In the genomic region with DNA sequence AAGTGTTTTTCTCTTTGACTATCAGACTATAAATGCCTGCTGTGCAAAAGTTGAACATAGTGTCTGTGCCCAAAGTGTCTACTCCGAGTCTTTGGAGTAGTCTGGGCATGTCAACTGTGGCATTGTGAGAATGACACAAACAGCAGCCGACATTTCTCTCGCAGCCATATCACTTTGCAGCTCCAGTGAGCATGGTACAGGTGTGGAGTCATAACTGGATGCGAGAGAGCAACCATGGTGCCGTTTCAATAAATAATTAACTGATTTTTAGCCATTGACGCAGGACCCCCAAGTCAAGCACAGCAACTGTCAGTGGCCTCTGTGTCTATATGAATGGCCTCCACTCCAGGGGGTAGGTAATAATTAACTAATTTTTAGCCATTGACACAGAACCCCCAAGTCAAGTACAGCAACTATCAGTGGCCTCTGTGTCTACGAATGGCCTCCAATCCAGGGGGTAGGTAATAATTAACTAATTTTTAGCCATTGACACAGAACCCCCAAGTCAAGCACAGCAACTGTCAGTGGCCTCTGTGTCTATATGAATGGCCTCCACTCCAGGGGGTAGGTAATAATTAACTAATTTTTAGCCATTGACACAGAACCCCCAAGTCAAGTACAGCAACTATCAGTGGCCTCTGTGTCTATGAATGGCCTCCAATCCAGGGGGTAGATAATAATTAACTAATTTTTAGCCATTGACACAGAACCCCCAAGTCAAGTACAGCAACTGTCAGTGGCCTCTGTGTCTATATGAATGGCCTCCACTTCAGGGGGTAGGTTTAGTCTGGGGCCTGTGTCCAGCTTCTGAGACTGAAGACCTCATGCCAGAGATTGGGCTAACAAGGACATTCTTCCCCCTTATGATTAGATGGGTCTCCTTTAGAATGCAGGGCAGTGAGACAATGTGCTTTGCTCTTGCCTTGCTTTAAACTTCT, we compare ENCODE assay signal across 8 cellular contexts.
DNase-seq lines count a peak whose midpoint lies in the region; ATAC-seq and TF ChIP-seq lines count a peak whose summit lies in the region.
"Not testable (repeated sequence)": the region's sequence is repeated elsewhere in the genome, so short reads cannot be mapped to it uniquely, and the experiment has no call there.

No MANE protein-coding gene starts in this region.

- not testable (repeated sequence) for H3K27me3 Mint-ChIP-seq in Calu3 (ENCODE audit: unreplicated experiment)

- TF ChIP-seq CTCF in Calu3 (IDR thresholded peaks at IDR 0.05; ENCODE audit: unreplicated experiment): not testable (repeated sequence)

- H3K4me3 Mint-ChIP-seq in Calu3 (ENCODE audit: low read depth, unreplicated experiment): not testable (repeated sequence)

- intact Hi-C loops in Calu3 (cut with micrococcal nuclease; ENCODE audit: unreplicated experiment): loop anchor here (10.0 kb wide), 1 partner anchor 408 kb away; no protein-coding TSS in a partner anchor

- H3K9me3 Mint-ChIP-seq in Calu3 (ENCODE audit: low read depth, unreplicated experiment): not testable (repeated sequence)

- CTCF ChIA-PET in Calu3 (lab: Charles Lee): not testable (repeated sequence)

- DNase-seq in Calu3: peak; percentile 40
- DNase-seq in kidney tubule cell (ENCODE audit: low spot score): peak; percentile 96

- H3K27ac Mint-ChIP-seq in Calu3 (ENCODE audit: unreplicated experiment): not testable (repeated sequence)

- H3K36me3 Mint-ChIP-seq in Calu3 (ENCODE audit: insufficient read depth, unreplicated experiment): not testable (repeated sequence)

- peak; percentile 69 for ATAC-seq in GM18867 (IDR thresholded peaks at IDR 0.05; ENCODE audit: unreplicated experiment)
- peak; percentile 89 for ATAC-seq in GM19397 (IDR thresholded peaks at IDR 0.05; ENCODE audit: unreplicated experiment)
- peak; percentile 97 for ATAC-seq in GM21619 (IDR thresholded peaks at IDR 0.05; ENCODE audit: unreplicated experiment)
- peak; percentile 76 for ATAC-seq in HG02840 (IDR thresholded peaks at IDR 0.05; ENCODE audit: low FRiP score, unreplicated experiment)
- ATAC-seq in HG03135 (IDR thresholded peaks at IDR 0.05; ENCODE audit: unreplicated experiment): peak; percentile 92
- ATAC-seq in HG03558 (IDR thresholded peaks at IDR 0.05; ENCODE audit: extremely low read depth, unreplicated experiment): peak; percentile 74

- H3K4me1 Mint-ChIP-seq in Calu3 (ENCODE audit: low read depth, unreplicated experiment): peaks cover 26% of the 10 kb centered on the region

- BruUV-seq in Calu3 (replicated peaks; lab: Mats Ljungman, UMichigan): not testable (repeated sequence)

Comparison
In these comparisons a context has a peak if more than half of its experiments do, and no peak if none do; other contexts are left out.
1. Peak in every context shown above with its lines: DNase-seq and ATAC-seq.